In genomic region chr5:74281191-74281590, GRCh38 we compare ENCODE assay signal across 19 cellular contexts.
DNase-seq lines count a peak whose midpoint lies in the region; ATAC-seq and TF ChIP-seq lines count a peak whose summit lies in the region.
"Had no signal": no experiment of that assay in that cellular context is flagged by ENCODE, and none has a peak within 500 bp of the region (broad histone marks: within the 10 kb centered on the region; RNA-seq: fewer than 3 reads in every experiment).

No MANE protein-coding gene starts in this region.

- no peak overlapping the region for H3K4me3 Mint-ChIP-seq in T-cell
- H3K4me3 Mint-ChIP-seq: memory B cell; natural killer cell; stimulated activated naive B cell treated with anti-CD40 and anti-IgM and Interleukin-4, amounts not matched to agents 10 μg/mL and 1 μg/mL and 100 μg/mL, for 72 hours had no signal

- no peaks in the 10 kb centered on the region for H3K27me3 ChIP-seq in BE2C
- no peaks in the 10 kb centered on the region for H3K27me3 ChIP-seq in esophagus muscularis mucosa
- H3K27me3 ChIP-seq: gastrocnemius medialis, testis had no signal

- no peaks in the 10 kb centered on the region for H3K36me3 Mint-ChIP-seq in T-cell
- H3K36me3 Mint-ChIP-seq: memory B cell; natural killer cell; stimulated activated naive B cell treated with anti-CD40 and anti-IgM and Interleukin-4, amounts not matched to agents 10 μg/mL and 1 μg/mL and 100 μg/mL, for 72 hours had no signal

- DNase-seq in BE2C (peak; percentile 18), NCI-H1092 treated with DMSO at 0.1 percent for 48 hours (lab: John Stamatoyannopoulos, UW) (peak; percentile 70), NCI-H774 (lab: John Stamatoyannopoulos, UW) (peak; percentile 35), esophagus muscularis mucosa (ENCODE audit: extremely low spot score) (peak; percentile 57), T-cell (no peak)
- DNase-seq: activated naive CD4-positive, alpha-beta T cell treated with anti-CD3 and anti-CD28 coated beads, Interleukin-2, amount 50 U/mL, for 16 hours; anterior cingulate cortex; gastrocnemius medialis; natural killer cell; NCI-H2107; stimulated activated CD4-positive, alpha-beta T cell treated with anti-CD3 and anti-CD28 coated beads, Interleukin-1b, Interleukin-23, amount 100 ng/mL, for 48 hours; stimulated activated naive B cell treated with anti-CD40 and anti-IgM and Interleukin-4, amounts not matched to agents 10 μg/mL and 1 μg/mL and 100 μg/mL, for 72 hours; SW 1271; testis had no signal

- TF ChIP-seq CTCF in BE2C (IDR thresholded peaks at IDR 0.05; ENCODE audit: low read depth, low read length) (no peak), esophagus muscularis mucosa (IDR thresholded peaks at IDR 0.05) (no peak)

- CTCF ChIA-PET in T-cell (lab: Charles Lee), result no interaction called here

- intact Hi-C loops in esophagus muscularis mucosa (cut with DNase I), result no loop called here

- ATAC-seq in GM21619 (IDR thresholded peaks at IDR 0.05; ENCODE audit: unreplicated experiment) (no peak), GM21825 (IDR thresholded peaks at IDR 0.05; ENCODE audit: unreplicated experiment) (no peak), T-cell (replicated peaks in 1 of 4) (no peak), HG02973 (IDR thresholded peaks at IDR 0.05; ENCODE audit: unreplicated experiment) (no peak)
- ATAC-seq: gastrocnemius medialis; natural killer cell; stimulated activated naive B cell treated with anti-CD40 and anti-IgM and Interleukin-4, amounts not matched to agents 10 μg/mL and 1 μg/mL and 100 μg/mL, for 72 hours had no signal

- H3K4me1 ChIP-seq in BE2C (no peaks in the 10 kb centered on the region), esophagus muscularis mucosa (peaks cover 0 to under 1% (median 0%) of the 10 kb centered on the region in 4 donors)

- TF ChIP-seq EP300 in esophagus muscularis mucosa (IDR thresholded peaks at IDR 0.05), result no peak

- TF ChIP-seq POLR2A in esophagus muscularis mucosa (IDR thresholded peaks at IDR 0.05; ENCODE audit: low read depth), result no peak

- no peak overlapping the region for H3K4me3 ChIP-seq in BE2C (ENCODE audit: low read depth, low read length)
- H3K4me3 ChIP-seq in esophagus muscularis mucosa, result no peak overlapping the region
- H3K4me3 ChIP-seq: gastrocnemius medialis, testis had no signal

- POLR2A ChIA-PET in T-cell (lab: Charles Lee), result no interaction called here

- WGBS in esophagus muscularis mucosa, result 92% methylated on average over 6 of the region's 6 CpGs

- no peaks in the 10 kb centered on the region for H3K9me3 Mint-ChIP-seq in T-cell
- H3K9me3 Mint-ChIP-seq: memory B cell, natural killer cell had no signal

- peaks cover 22 to 26% of the 10 kb centered on the region in 2 donors for H3K27me3 Mint-ChIP-seq in T-cell

- no peaks in the 10 kb centered on the region for H3K36me3 ChIP-seq in BE2C
- no peaks in the 10 kb centered on the region for H3K36me3 ChIP-seq in esophagus muscularis mucosa
- H3K36me3 ChIP-seq: gastrocnemius medialis had no signal

- no peak overlapping the region for H3K27ac ChIP-seq in esophagus muscularis mucosa (replicated peaks in 1 of 4)
- H3K27ac ChIP-seq: gastrocnemius medialis, RWPE1, testis had no signal

- no peaks in the 10 kb centered on the region for H3K4me1 Mint-ChIP-seq in T-cell
- H3K4me1 Mint-ChIP-seq: memory B cell; natural killer cell; stimulated activated naive B cell treated with anti-CD40 and anti-IgM and Interleukin-4, amounts not matched to agents 10 μg/mL and 1 μg/mL and 100 μg/mL, for 72 hours had no signal

- H3K27ac Mint-ChIP-seq in T-cell, result no peak overlapping the region
- H3K27ac Mint-ChIP-seq: memory B cell; natural killer cell; stimulated activated naive B cell treated with anti-CD40 and anti-IgM and Interleukin-4, amounts not matched to agents 10 μg/mL and 1 μg/mL and 100 μg/mL, for 72 hours had no signal

- H3K9me3 ChIP-seq in BE2C, result no peaks in the 10 kb centered on the region
- no peaks in the 10 kb centered on the region for H3K9me3 ChIP-seq in esophagus muscularis mucosa
- H3K9me3 ChIP-seq: gastrocnemius medialis, testis had no signal

Comparison
In these comparisons a context has a peak if more than half of its experiments do, and no peak if none do; other contexts are left out.
1. DNase-seq: peak in BE2C (single experiment), NCI-H1092 treated with DMSO at 0.1 percent for 48 hours (single experiment), NCI-H774 (single experiment) and esophagus muscularis mucosa (single experiment); none in T-cell (0 of 34).